3 cellular contexts compared by ENCODE assay signal in the genomic region with DNA sequence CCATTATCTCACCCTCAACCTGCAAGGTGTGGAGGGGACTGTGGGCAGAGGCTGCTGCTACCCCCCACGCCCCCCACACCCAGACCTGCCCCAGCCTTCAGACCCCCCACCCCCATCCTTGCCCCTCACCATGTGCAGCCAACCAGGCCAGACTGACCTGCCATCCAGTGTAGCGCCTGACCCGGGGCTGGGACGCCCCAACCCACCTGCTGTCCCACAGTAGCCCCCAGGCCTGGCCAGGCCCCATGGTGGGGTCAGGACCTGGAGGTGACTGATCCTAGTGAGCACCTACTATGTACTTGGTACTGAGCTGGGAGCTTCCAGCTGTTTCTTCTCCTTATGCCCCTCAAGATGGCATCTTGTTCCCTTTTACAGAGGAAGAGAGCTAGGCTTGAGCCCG.
"Had no signal": no experiment of that assay in that cellular context is flagged by ENCODE, and none has a peak within 500 bp of the region (broad histone marks: within the 10 kb centered on the region; RNA-seq: fewer than 3 reads in every experiment).

No MANE protein-coding gene starts in this region.

- DNase-seq: GDM1, GF-D8 had no signal

- ATAC-seq: GM12878 had no signal

- H3K4me3 ChIP-seq: GM12878 had no signal
